ENCODE assay signal across 1 cellular context in genomic region chr1:226302731-226303130, GRCh38.
TF ChIP-seq lines count a peak whose summit lies in the region.

No MANE protein-coding gene starts in this region.

TF ChIP-seq in GM12878, 131 proteins besides CTCF, POLR2A, EP300 and RAD21 (continued from another document):
- TF ChIP-seq HSF1 (IDR thresholded peaks at IDR 0.05; ENCODE audit: low read depth, low read length) (no peak), BMI1 (IDR thresholded peaks at IDR 0.05; ENCODE audit: borderline replicate concordance) (no peak), CHD2 (IDR thresholded peaks at IDR 0.05; ENCODE audit: borderline replicate concordance, low read depth, low read length) (no peak), NFYA (IDR thresholded peaks at IDR 0.05; ENCODE audit: borderline replicate concordance, low read depth, low read length) (no peak), TAF1 (IDR thresholded peaks at IDR 0.05; ENCODE audit: borderline replicate concordance, low read depth, low read length) (no peak)
- TF ChIP-seq, protein P1, sequence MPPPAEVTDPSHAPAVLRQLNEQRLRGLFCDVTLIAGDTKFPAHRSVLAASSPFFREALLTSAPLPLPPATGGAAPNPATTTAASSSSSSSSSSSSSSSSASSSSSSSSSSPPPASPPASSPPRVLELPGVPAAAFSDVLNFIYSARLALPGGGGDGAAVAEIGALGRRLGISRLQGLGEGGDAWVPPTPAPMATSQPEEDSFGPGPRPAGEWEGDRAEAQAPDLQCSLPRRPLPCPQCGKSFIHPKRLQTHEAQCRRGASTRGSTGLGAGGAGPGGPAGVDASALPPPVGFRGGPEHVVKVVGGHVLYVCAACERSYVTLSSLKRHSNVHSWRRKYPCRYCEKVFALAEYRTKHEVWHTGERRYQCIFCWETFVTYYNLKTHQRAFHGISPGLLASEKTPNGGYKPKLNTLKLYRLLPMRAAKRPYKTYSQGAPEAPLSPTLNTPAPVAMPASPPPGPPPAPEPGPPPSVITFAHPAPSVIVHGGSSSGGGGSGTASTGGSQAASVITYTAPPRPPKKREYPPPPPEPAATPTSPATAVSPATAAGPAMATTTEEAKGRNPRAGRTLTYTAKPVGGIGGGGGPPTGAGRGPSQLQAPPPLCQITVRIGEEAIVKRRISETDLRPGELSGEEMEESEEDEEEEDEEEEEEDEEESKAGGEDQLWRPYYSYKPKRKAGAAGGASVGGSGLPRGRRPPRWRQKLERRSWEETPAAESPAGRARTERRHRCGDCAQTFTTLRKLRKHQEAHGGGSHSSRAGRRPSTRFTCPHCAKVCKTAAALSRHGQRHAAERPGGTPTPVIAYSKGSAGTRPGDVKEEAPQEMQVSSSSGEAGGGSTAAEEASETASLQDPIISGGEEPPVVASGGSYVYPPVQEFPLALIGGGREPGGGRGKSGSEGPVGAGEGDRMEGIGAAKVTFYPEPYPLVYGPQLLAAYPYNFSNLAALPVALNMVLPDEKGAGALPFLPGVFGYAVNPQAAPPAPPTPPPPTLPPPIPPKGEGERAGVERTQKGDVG (CRISPR knock-in tag; IDR thresholded peaks at IDR 0.05) = no peak
